ENCODE assay signal across 8 cellular contexts in genomic region chr11:56783448-56784041, GRCh38. TPM values are rescaled to one million over a fixed set of nuclear protein-coding genes. Genes with fewer than 3 reads are reported as not detected.
DNase-seq lines count a peak whose midpoint lies in the region; ATAC-seq and TF ChIP-seq lines count a peak whose summit lies in the region.

No MANE protein-coding gene starts in this region.

- no peak overlapping the region for H2BK5ac ChIP-seq in mesenchymal stem cell (ENCODE audit: low read depth, low read length, poor library complexity, severe bottlenecking)

- H3K27me3 ChIP-seq in mesenchymal stem cell (ENCODE audit: control insufficient read depth in 1 of 2, insufficient read depth in 1 of 2, low read length in 2 of 2), result no peaks in the 10 kb centered on the region

- H3K27ac ChIP-seq in HEK293 (ENCODE audit: extremely low read depth, low read depth, low read length), result no peak overlapping the region
- no peak overlapping the region for H3K27ac ChIP-seq in mesenchymal stem cell (ENCODE audit: low read length, poor library complexity, severe bottlenecking)

- H3K27ac Mint-ChIP-seq in activated T-helper 17 cell treated with anti-CD3 and anti-CD28 coated beads, Interleukin-2, amount 50 U/mL, for 72 hours, result no peak overlapping the region
- no peak overlapping the region for H3K27ac Mint-ChIP-seq in activated CD8-positive, alpha-beta memory T cell treated with anti-CD3 and anti-CD28 coated beads, Interleukin-2, amount 10 ng/mL, durations not matched to agents 7 days and 5 days

- no peak for TF ChIP-seq CTCF in HEK293 (tag by site-specific recombination; IDR thresholded peaks at IDR 0.05)

- H3K4me1 ChIP-seq in HEK293 (ENCODE audit: control insufficient read depth, insufficient read depth, low read length), result no peaks in the 10 kb centered on the region
- H3K4me1 ChIP-seq in mesenchymal stem cell (ENCODE audit: control insufficient read depth, insufficient read depth, low read depth, low read length), result no peaks in the 10 kb centered on the region

- H4K8ac ChIP-seq in mesenchymal stem cell (ENCODE audit: low read length), result no peak overlapping the region

- peak overlapping the region; percentile 46 for H3K9ac ChIP-seq in mesenchymal stem cell (ENCODE audit: low read length)

- WGBS in mesenchymal stem cell, result 20% methylated on average over 1 of the region's 6 CpGs

- no peak overlapping the region for H2BK120ac ChIP-seq in mesenchymal stem cell (ENCODE audit: low read depth, low read length)

- no peak for ATAC-seq in activated T-helper 17 cell treated with anti-CD3 and anti-CD28 coated beads, Interleukin-2, amount 50 U/mL, for 72 hours (replicated peaks)
- ATAC-seq in activated CD8-positive, alpha-beta memory T cell treated with anti-CD3 and anti-CD28 coated beads, Interleukin-2, amount 10 ng/mL, durations not matched to agents 7 days and 5 days, result no peak

- H3K36me3 Mint-ChIP-seq in activated T-helper 17 cell treated with anti-CD3 and anti-CD28 coated beads, Interleukin-2, amount 50 U/mL, for 72 hours (ENCODE audit: low read depth), result no peaks in the 10 kb centered on the region
- no peaks in the 10 kb centered on the region for H3K36me3 Mint-ChIP-seq in activated CD8-positive, alpha-beta memory T cell treated with anti-CD3 and anti-CD28 coated beads, Interleukin-2, amount 10 ng/mL, durations not matched to agents 7 days and 5 days

- no peak overlapping the region for H3K4me3 Mint-ChIP-seq in activated T-helper 17 cell treated with anti-CD3 and anti-CD28 coated beads, Interleukin-2, amount 50 U/mL, for 72 hours
- H3K4me3 Mint-ChIP-seq in activated CD8-positive, alpha-beta memory T cell treated with anti-CD3 and anti-CD28 coated beads, Interleukin-2, amount 10 ng/mL, durations not matched to agents 7 days and 5 days, result no peak overlapping the region

- H3K23ac ChIP-seq in mesenchymal stem cell (ENCODE audit: low read length in 2 of 2), result no peak overlapping the region

- DNase-seq in Caki2 (ENCODE audit: low read depth) (peak; percentile 9), NCI-H526 (lab: John Stamatoyannopoulos, UW) (peak; percentile 11 to 86), cerebellar cortex (ENCODE audit: low spot score) (peak; percentile 41), mesenchymal stem cell (peak; percentile 31)
- DNase-seq in stimulated activated CD4-positive, alpha-beta T cell treated with anti-CD3 and anti-CD28 coated beads, Interleukin-4, amount 100 ng/mL, for 24 hours, result no peak
- DNase-seq in activated CD8-positive, alpha-beta memory T cell treated with anti-CD3 and anti-CD28 coated beads, Interleukin-2, amount 10 ng/mL, durations not matched to agents 7 days and 5 days, result no peak

- no peak overlapping the region for H2BK12ac ChIP-seq in mesenchymal stem cell (ENCODE audit: low read length in 2 of 2)

- no peaks in the 10 kb centered on the region for H3K9me3 Mint-ChIP-seq in activated T-helper 17 cell treated with anti-CD3 and anti-CD28 coated beads, Interleukin-2, amount 50 U/mL, for 72 hours
- no peaks in the 10 kb centered on the region for H3K9me3 Mint-ChIP-seq in activated CD8-positive, alpha-beta memory T cell treated with anti-CD3 and anti-CD28 coated beads, Interleukin-2, amount 10 ng/mL, durations not matched to agents 7 days and 5 days (ENCODE audit: low read depth)

- in situ Hi-C loops in Caki2 (cut with HindIII; ENCODE audit: low pct_unique_long_range_greater_than_20kb, low sequenced_read_pairs), result no loop called here

- H3K4me2 ChIP-seq in mesenchymal stem cell (ENCODE audit: low read length, poor library complexity, severe bottlenecking), result no peak overlapping the region

- no peak overlapping the region for H3K18ac ChIP-seq in mesenchymal stem cell (ENCODE audit: low read depth in 1 of 2, low read length in 2 of 2)

- H2AFZ ChIP-seq in mesenchymal stem cell (ENCODE audit: low read depth, low read length), result no peak overlapping the region

- no peak overlapping the region for H3K4me3 ChIP-seq in HEK293 (ENCODE audit: low read depth, low read length)
- H3K4me3 ChIP-seq in mesenchymal stem cell (ENCODE audit: insufficient read depth in 1 of 2, low read depth in 1 of 2, low read length in 2 of 2), result peak overlapping the region in 1 of 2 experiments; percentile 27

- H2BK15ac ChIP-seq in mesenchymal stem cell (ENCODE audit: low read depth, poor library complexity, severe bottlenecking), result no peak overlapping the region

- H2AK5ac ChIP-seq in mesenchymal stem cell (ENCODE audit: low read length, severe bottlenecking), result no peak overlapping the region

- no peak overlapping the region for H3K14ac ChIP-seq in mesenchymal stem cell (ENCODE audit: low read length in 2 of 2)

- no peaks in the 10 kb centered on the region for H3K27me3 Mint-ChIP-seq in activated T-helper 17 cell treated with anti-CD3 and anti-CD28 coated beads, Interleukin-2, amount 50 U/mL, for 72 hours
- H3K27me3 Mint-ChIP-seq in activated CD8-positive, alpha-beta memory T cell treated with anti-CD3 and anti-CD28 coated beads, Interleukin-2, amount 10 ng/mL, durations not matched to agents 7 days and 5 days, result no peaks in the 10 kb centered on the region

- no peaks in the 10 kb centered on the region for H3K4me1 Mint-ChIP-seq in activated T-helper 17 cell treated with anti-CD3 and anti-CD28 coated beads, Interleukin-2, amount 50 U/mL, for 72 hours
- no peaks in the 10 kb centered on the region for H3K4me1 Mint-ChIP-seq in activated CD8-positive, alpha-beta memory T cell treated with anti-CD3 and anti-CD28 coated beads, Interleukin-2, amount 10 ng/mL, durations not matched to agents 7 days and 5 days

- H4K91ac ChIP-seq in mesenchymal stem cell (ENCODE audit: low read length), result no peak overlapping the region

- no peaks in the 10 kb centered on the region for H3K79me1 ChIP-seq in mesenchymal stem cell (replicated peaks; ENCODE audit: low read length, poor library complexity, severe bottlenecking)

- no peaks in the 10 kb centered on the region for H3K36me3 ChIP-seq in HEK293 (ENCODE audit: control insufficient read depth in 2 of 2, insufficient read depth in 1 of 2, low read length in 2 of 2)
- no peaks in the 10 kb centered on the region for H3K36me3 ChIP-seq in mesenchymal stem cell (ENCODE audit: control insufficient read depth in 1 of 2, insufficient read depth in 2 of 2, low read depth in 1 of 2, low read length in 2 of 2)

- CTCF ChIA-PET in HEK293 (lab: Yijun Ruan, JAX), result interaction anchor here (0.6 to 2.7 kb wide), 10 partner anchors 10 to 1075 kb away, joined by 3 to 13 read pairs (median 4); no protein-coding TSS in a partner anchor
- CTCF ChIA-PET in activated CD8-positive, alpha-beta memory T cell treated with anti-CD3 and anti-CD28 coated beads, Interleukin-2, amount 10 ng/mL, durations not matched to agents 7 days and 5 days (lab: Charles Lee), result interaction anchor here (0.8 kb wide), 1 partner anchor 37 kb away, joined by 3 read pairs; no protein-coding TSS in a partner anchor

- no peak overlapping the region for H3K4ac ChIP-seq in mesenchymal stem cell (ENCODE audit: low read depth in 1 of 2, low read length in 2 of 2)

- H3K9me3 ChIP-seq in HEK293 (ENCODE audit: control insufficient read depth, insufficient read depth, low read depth, low read length) (no peaks in the 10 kb centered on the region), mesenchymal stem cell (ENCODE audit: control insufficient read depth, low read length) (peaks cover 7% of the 10 kb centered on the region)

- POLR2A ChIA-PET in HEK293 (lab: Yijun Ruan, JAX), result no interaction called here

TF ChIP-seq in HEK293, 187 proteins besides CTCF, POLR2A, EP300 and RAD21:
- no peak for TF ChIP-seq ZNF18 (tag by site-specific recombination; IDR thresholded peaks at IDR 0.05)
- TF ChIP-seq ZNF654 (tag by site-specific recombination; IDR thresholded peaks at IDR 0.05; ENCODE audit: low read depth), result peak; percentile 57
- no peak for TF ChIP-seq ZNF16 (tag by site-specific recombination; IDR thresholded peaks at IDR 0.05; ENCODE audit: low read depth)
- no peak for TF ChIP-seq ZNF426 (tag by site-specific recombination; IDR thresholded peaks at IDR 0.05)

RNA-seq across cellular contexts. Expression of gene OR9G4, which starts 35.0 kb away (rescaled TPM):
- not detected in 2 replicates for total RNA-seq in Caki2 (2014; rRNA removed; shearing (Covaris generic); ENCODE audit: low replicate concordance)
- not detected for polyA plus RNA-seq in mesenchymal stem cell (2013, experiment 1 of 2)
- not detected for polyA plus RNA-seq in mesenchymal stem cell (2013, experiment 2 of 2)
- total RNA-seq in activated T-helper 17 cell treated with anti-CD3 and anti-CD28 coated beads, Interleukin-2, amount 50 U/mL, for 72 hours, result not detected
- not detected for total RNA-seq in activated CD8-positive, alpha-beta memory T cell treated with anti-CD3 and anti-CD28 coated beads, Interleukin-2, amount 10 ng/mL, durations not matched to agents 7 days and 5 days

Comparison
In these comparisons a context has a peak if more than half of its experiments do, and no peak if none do; other contexts are left out.
1. DNase-seq: peak in Caki2 (single experiment), NCI-H526 (2 of 2), cerebellar cortex (single experiment) and mesenchymal stem cell (single experiment); none in stimulated activated CD4-positive, alpha-beta T cell treated with anti-CD3 and anti-CD28 coated beads, Interleukin-4, amount 100 ng/mL, for 24 hours (single experiment) and activated CD8-positive, alpha-beta memory T cell treated with anti-CD3 and anti-CD28 coated beads, Interleukin-2, amount 10 ng/mL, durations not matched to agents 7 days and 5 days (single experiment).